Comparison of ENCODE assay signal across 8 cellular contexts in genomic region chr19:46487802-46488445, GRCh38. TPM values are rescaled to one million over a fixed set of nuclear protein-coding genes. Genes with fewer than 3 reads are reported as not detected.
DNase-seq lines count a peak whose midpoint lies in the region; ATAC-seq, FAIRE-seq and TF ChIP-seq lines count a peak whose summit lies in the region.

No MANE protein-coding gene starts in this region.

- H3K4me1 ChIP-seq in A549, result peaks cover 10% of the 10 kb centered on the region; the same call in 1 of the 3 replicates
- H3K4me1 ChIP-seq in ectodermal cell (ENCODE audit: control insufficient read depth, insufficient read depth, low read length), result peaks cover 15% of the 10 kb centered on the region
- peaks cover 0 to 1% of the 10 kb centered on the region in 2 donors for H3K4me1 ChIP-seq in lung (ENCODE audit: control insufficient read depth in 2 of 2, insufficient read depth in 2 of 2, low read length in 2 of 2)

- CTCF ChIA-PET in A549 (lab: Yijun Ruan, JAX), result interaction anchor here (0.6 to 6.7 kb wide), 69 partner anchors 9 to 1312 kb away, joined by 3 to 140 read pairs (median 4); partner anchors contain the start of genes CCDC8, PNMA8A and PNMA8C

- H3K4me2 ChIP-seq in A549, result peak overlapping the region; percentile 100

- peak; percentile 71 to 86 for DNase-seq in A549 (ENCODE audit: low read depth in 1 of 2, low spot score in 1 of 2)
- peak; percentile 72 for DNase-seq in GM19238 (ENCODE audit: insufficient read length, low spot score)
- peak; percentile 12 for DNase-seq in NCI-H446 treated with DMSO at 0.1 percent for 48 hours (lab: John Stamatoyannopoulos, UW)
- DNase-seq in activated CD4-positive, alpha-beta T cell treated with anti-CD3 and anti-CD28 coated beads, Interleukin-2, amount 50 U/mL, for 4 hours, result peak; percentile 72 to 80
- peak; percentile 75 for DNase-seq in lung (ENCODE audit: low spot score)
- peak; percentile 52 to 79 (median 60) for DNase-seq in stimulated activated CD4-positive, alpha-beta T cell treated with anti-CD3 and anti-CD28 coated beads, TNF-alpha, amount 100 ng/mL, for 48 hours (ENCODE audit: low read depth in 3 of 3)
- no peak for DNase-seq in mesenteric fat pad (ENCODE audit: low spot score)

- TF ChIP-seq CTCF in A549 (IDR thresholded peaks at IDR 0.05) (peak; percentile 98), lung (IDR thresholded peaks at IDR 0.05; ENCODE audit: control extremely low read depth, extremely low read depth) (peak; percentile 89)

- TF ChIP-seq EP300 in A549 (IDR thresholded peaks at IDR 0.05), result no peak

- WGBS in A549 (ENCODE audit: missing lambda C conversion rate), result 13% methylated on average over 22 of the region's 38 CpGs
- 12 to 14% methylated on average over 38 of the region's 38 CpGs for WGBS in ectodermal cell, 2 experiments
- WGBS in lung, 2 donors, result 4 to 5% methylated on average over 38 of the region's 38 CpGs

- ATAC-seq in A549, result peak; percentile 75 to 93
- peak; percentile 51 for ATAC-seq in lung (ENCODE audit: insufficient read depth, low FRiP score)

- no peak for TF ChIP-seq POLR2A in A549 (IDR thresholded peaks at IDR 0.05; ENCODE audit: low read length)

- no peaks in the 10 kb centered on the region for H3K36me3 ChIP-seq in ectodermal cell (ENCODE audit: control insufficient read depth, insufficient read depth, low read length)
- H3K36me3 ChIP-seq in lung (ENCODE audit: control insufficient read depth in 2 of 2, insufficient read depth in 2 of 2, low read length in 2 of 2), result no peaks in the 10 kb centered on the region

- FAIRE-seq in A549 (lab: Jason Lieb, UNC), result peak; percentile 94

- peak overlapping the region; percentile 65 to 72; a peak in 5 of 6 replicates for H3K27ac ChIP-seq in A549
- H3K27ac ChIP-seq in ectodermal cell (ENCODE audit: insufficient read depth, low read depth, low read length, poor library complexity, severe bottlenecking), result no peak overlapping the region
- H3K27ac ChIP-seq in lung (ENCODE audit: low read depth in 1 of 2, low read length in 1 of 2), result no peak overlapping the region

- H3K9me3 ChIP-seq in A549, result no peaks in the 10 kb centered on the region
- H3K9me3 ChIP-seq in ectodermal cell (ENCODE audit: control insufficient read depth, low read length), result no peaks in the 10 kb centered on the region
- H3K9me3 ChIP-seq in lung (ENCODE audit: control insufficient read depth in 2 of 2, insufficient read depth in 1 of 2, low read length in 1 of 2), result peaks cover 0 to 5% of the 10 kb centered on the region in 2 donors

- H3K4me3 ChIP-seq in A549 (peak overlapping the region; percentile 46), ectodermal cell (ENCODE audit: insufficient read depth, low read depth, low read length) (peak overlapping the region; percentile 22), lung (no peak overlapping the region)

- POLR2A ChIA-PET in A549 (lab: Yijun Ruan, JAX), result interaction anchor here (0.6 to 1.3 kb wide), 2 partner anchors 83 to 84 kb away, joined by 3 to 4 read pairs; no protein-coding TSS in a partner anchor

- H3K27me3 ChIP-seq in ectodermal cell (ENCODE audit: control insufficient read depth, insufficient read depth, low read length, poor library complexity, severe bottlenecking) (peaks cover 66% of the 10 kb centered on the region), lung (ENCODE audit: control insufficient read depth, insufficient read depth) (peaks cover 2% of the 10 kb centered on the region)

- TF ChIP-seq RAD21 in A549 (conservative IDR thresholded peaks at IDR 0.05 in 1 of 2, IDR thresholded peaks at IDR 0.05 in 1 of 2), result peak; percentile 99 to 100

TF ChIP-seq in A549, 52 proteins besides CTCF, POLR2A, EP300 and RAD21:
- TF ChIP-seq KDM1A (IDR thresholded peaks at IDR 0.05; ENCODE audit: low read depth) (no peak), JUNB (IDR thresholded peaks at IDR 0.05) (no peak), SMC3 (IDR thresholded peaks at IDR 0.05) (peak; percentile 100), HOXA7 (CRISPR knock-in tag; IDR thresholded peaks at IDR 0.05) (no peak), MAZ (IDR thresholded peaks at IDR 0.05; ENCODE audit: borderline replicate concordance, low read depth, low read length) (no peak), HEYL (CRISPR knock-in tag; IDR thresholded peaks at IDR 0.05) (no peak), POLR2AphosphoS2 (conservative IDR thresholded peaks at IDR 0.05; ENCODE audit: low read length) (no peak)
TF ChIP-seq in A549: peak in this region for 1.

RNA-seq across cellular contexts. Expression of gene PNMA8B, which starts 7.7 kb away (rescaled TPM):
- polyA plus RNA-seq in A549 (2011; rRNA removed) (not detected in 2 replicates), A549 (2017; fragmentation: RNase III; extraction: RNeasy Plus Mini Kit Qiagen cat#74134 plus additional on column Dnase treatment) (not detected in 3 replicates), lung (under 1 TPM; 0.48 to 0.59 TPM)
- not detected in 2 replicates for polyA plus RNA-seq in A549 (2012; cell fraction: cytosol; rRNA removed)
- polyA plus RNA-seq in A549 (2012; cell fraction: nucleus; rRNA removed), result not detected in 2 replicates
- not detected in 2 replicates for polyA minus RNA-seq in A549 (2011; rRNA and poly(A)+ RNA removed)
- 2.2 TPM for polyA plus RNA-seq in ectodermal cell (2013, experiment 1 of 4)
- polyA plus RNA-seq in ectodermal cell (2013, experiment 2 of 4), result 2.0 TPM
- 2.1 TPM for polyA plus RNA-seq in ectodermal cell (2013, experiment 3 of 4)
- 2.4 TPM for polyA plus RNA-seq in ectodermal cell (2013, experiment 4 of 4)
- total RNA-seq in lung (1 to 10 TPM; 1.8 to 4.1 TPM), mesenteric fat pad (2.5 TPM)

RNA-seq across cellular contexts. Expression of gene PNMA8A, which starts 16.6 kb away (rescaled TPM):
- polyA plus RNA-seq in A549 (2011; rRNA removed) (11.2 and 14.1 TPM in 2 replicates), A549 (2017; fragmentation: RNase III; extraction: RNeasy Plus Mini Kit Qiagen cat#74134 plus additional on column Dnase treatment) (14.9 to 17.2 TPM (median 15.4 TPM) in 3 replicates), lung (1 to 10 TPM in 1 of 2 donors, under 1 TPM in 1; 0.37 to 2.3 TPM)
- 5.0 and 5.6 TPM in 2 replicates for polyA plus RNA-seq in A549 (2012; cell fraction: cytosol; rRNA removed)
- polyA plus RNA-seq in A549 (2012; cell fraction: nucleus; rRNA removed), result 2.7 and 6.0 TPM in 2 replicates
- polyA minus RNA-seq in A549 (2011; rRNA and poly(A)+ RNA removed), result 5.2 and 6.0 TPM in 2 replicates
- polyA plus RNA-seq in ectodermal cell (2013, experiment 1 of 4), result 55.7 TPM
- 54.7 TPM for polyA plus RNA-seq in ectodermal cell (2013, experiment 2 of 4)
- polyA plus RNA-seq in ectodermal cell (2013, experiment 3 of 4), result 45.9 TPM
- polyA plus RNA-seq in ectodermal cell (2013, experiment 4 of 4), result 49.4 TPM
- total RNA-seq in lung (10 to 100 TPM in 1 of 2 donors, 1 to 10 TPM in 1; 8.4 to 13.1 TPM), mesenteric fat pad (1.2 TPM)

RNA-seq across cellular contexts. Expression of gene PNMA8C, which starts 59.2 kb away (rescaled TPM):
- polyA plus RNA-seq in A549 (2011; rRNA removed) (0.01 TPM in 1 of 2 replicates, not detected in the other), A549 (2017; fragmentation: RNase III; extraction: RNeasy Plus Mini Kit Qiagen cat#74134 plus additional on column Dnase treatment) (not detected in 3 replicates), lung (under 1 TPM; 0.04 to 0.17 TPM)
- 0.01 TPM in 2 replicates for polyA plus RNA-seq in A549 (2012; cell fraction: cytosol; rRNA removed)
- polyA plus RNA-seq in A549 (2012; cell fraction: nucleus; rRNA removed), result 0.04 TPM in 2 replicates
- polyA minus RNA-seq in A549 (2011; rRNA and poly(A)+ RNA removed), result 0.08 TPM in 1 of 2 replicates, not detected in the other
- 0.94 TPM for polyA plus RNA-seq in ectodermal cell (2013, experiment 1 of 4)
- polyA plus RNA-seq in ectodermal cell (2013, experiment 2 of 4), result 0.89 TPM
- 0.43 TPM for polyA plus RNA-seq in ectodermal cell (2013, experiment 3 of 4)
- 0.49 TPM for polyA plus RNA-seq in ectodermal cell (2013, experiment 4 of 4)
- total RNA-seq in lung (1 to 10 TPM in 1 of 2 donors, under 1 TPM in 1; 0.77 to 1.2 TPM), mesenteric fat pad (not detected)

Comparison
In these comparisons a context has a peak if more than half of its experiments do, and no peak if none do; other contexts are left out.
1. H3K27ac ChIP-seq: peak in A549 (2 of 2); none in ectodermal cell (single experiment) and lung (0 of 2).